18 cellular contexts compared by ENCODE assay signal in the genomic region with DNA sequence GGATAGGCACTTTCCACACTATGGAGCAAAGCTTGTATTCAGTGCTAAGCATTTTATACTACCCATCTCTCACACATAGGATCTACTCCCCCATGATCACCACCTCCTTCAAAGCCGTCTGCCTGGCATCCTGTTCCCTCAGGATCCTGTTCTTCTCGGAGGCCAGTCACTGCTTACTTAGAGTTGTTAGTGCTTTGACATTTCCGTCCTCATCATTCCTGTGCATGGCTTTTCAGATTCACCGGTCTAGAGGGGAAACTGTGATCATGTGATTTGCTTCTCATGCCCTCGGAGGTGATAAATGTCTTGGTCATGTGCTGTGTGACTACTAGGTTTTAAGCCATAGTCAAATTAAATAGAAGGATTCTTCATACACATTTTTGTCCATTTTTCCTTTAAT. TPM values are rescaled to one million over a fixed set of nuclear protein-coding genes. Genes with fewer than 3 reads are reported as not detected.
A peak's percentile ranks its signal among the peaks of the same experiment; 100 is the strongest.
DNase-seq lines count a peak whose midpoint lies in the region; ATAC-seq, FAIRE-seq and TF ChIP-seq lines count a peak whose summit lies in the region.
"Had no signal": no experiment of that assay in that cellular context is flagged by ENCODE, and none has a peak within 500 bp of the region (broad histone marks: within the 10 kb centered on the region; RNA-seq: fewer than 3 reads in every experiment).

No MANE protein-coding gene starts in this region.

- no peaks in the 10 kb centered on the region for H4K20me1 ChIP-seq in HepG2 (ENCODE audit: insufficient read depth, low read length)

- no peak for FAIRE-seq in HepG2 (lab: Jason Lieb, UNC)
- FAIRE-seq: D721Med, H54 had no signal

- no peak overlapping the region for H3K4me3 Mint-ChIP-seq in T-cell
- H3K4me3 Mint-ChIP-seq: B cell; CD4-positive, CD25-positive, alpha-beta regulatory T cell; CD8-positive, alpha-beta memory T cell; GM23338 had no signal

- no peak overlapping the region for H3K4me3 ChIP-seq in right lobe of liver
- H3K4me3 ChIP-seq in HepG2 (replicated peaks in 1 of 3; ENCODE audit: insufficient read depth in 1 of 3, low read depth in 2 of 3, low read length in 3 of 3): no peak overlapping the region
- H3K4me3 ChIP-seq: GM23338 had no signal

- BruUV-seq in HepG2 (replicated peaks; lab: Mats Ljungman, UMichigan): no TSS peak

- H3K79me2 ChIP-seq in HepG2 (ENCODE audit: insufficient read depth, low read length): no peaks in the 10 kb centered on the region

- no peaks in the 10 kb centered on the region for H3K4me1 ChIP-seq in right lobe of liver
- no peaks in the 10 kb centered on the region for H3K4me1 ChIP-seq in HepG2 (ENCODE audit: insufficient read depth, low read length)

- H3K27ac ChIP-seq in right lobe of liver (no peak overlapping the region), HepG2 (ENCODE audit: extremely low read length, insufficient read depth, low read length) (no peak overlapping the region)

- H3K4me1 Mint-ChIP-seq in T-cell: no peaks in the 10 kb centered on the region
- H3K4me1 Mint-ChIP-seq: B cell; CD4-positive, CD25-positive, alpha-beta regulatory T cell; CD8-positive, alpha-beta memory T cell; GM23338 had no signal

- TF ChIP-seq RAD21 in HepG2 (CRISPR knock-in tag; IDR thresholded peaks at IDR 0.05): no peak

- no peak for TF ChIP-seq CTCF in right lobe of liver (IDR thresholded peaks at IDR 0.05)
- TF ChIP-seq CTCF in HepG2 (CRISPR knock-in tag; IDR thresholded peaks at IDR 0.05): no peak

- H3K27me3 Mint-ChIP-seq in T-cell: no peaks in the 10 kb centered on the region
- H3K27me3 Mint-ChIP-seq: B cell had no signal

- POLR2A ChIA-PET in HepG2 (lab: Yijun Ruan, JAX) (no interaction called here), T-cell (lab: Charles Lee) (no interaction called here)

- no peak overlapping the region for H2AFZ ChIP-seq in HepG2 (ENCODE audit: low read length)
- H2AFZ ChIP-seq: GM23338 had no signal

- H3K27me3 ChIP-seq in right lobe of liver: no peaks in the 10 kb centered on the region
- no peaks in the 10 kb centered on the region for H3K27me3 ChIP-seq in HepG2 (ENCODE audit: control insufficient read depth in 1 of 2, insufficient read depth in 2 of 2, low read length in 2 of 2)

- 63% methylated on average over 5 of the region's 5 CpGs for WGBS in right lobe of liver (ENCODE audit: insufficient coverage, low coverage, low lambda C conversion rate, missing lambda C conversion rate)
- WGBS in HepG2 (ENCODE audit: low lambda C conversion rate): 95% methylated on average over 5 of the region's 5 CpGs

- no peak overlapping the region for H3K4me2 ChIP-seq in HepG2 (ENCODE audit: low read depth, low read length)
- H3K4me2 ChIP-seq: GM23338 had no signal

- no peaks in the 10 kb centered on the region for H3K9me3 ChIP-seq in right lobe of liver
- no peaks in the 10 kb centered on the region for H3K9me3 ChIP-seq in HepG2 (ENCODE audit: low read length)
- H3K9me3 ChIP-seq: Caco-2 had no signal

- H3K9ac ChIP-seq in HepG2 (ENCODE audit: insufficient read depth, low read depth, low read length): no peak overlapping the region

- no peaks in the 10 kb centered on the region for H3K36me3 ChIP-seq in right lobe of liver
- H3K36me3 ChIP-seq in HepG2 (replicated peaks in 1 of 2; ENCODE audit: control insufficient read depth in 1 of 2, insufficient read depth in 2 of 2, low read length in 2 of 2): peaks cover 0 to 10% of the 10 kb centered on the region in 2 experiments; a peak in 2 of 5 replicates

- H3K27ac Mint-ChIP-seq in T-cell: no peak overlapping the region
- H3K27ac Mint-ChIP-seq: B cell; CD4-positive, CD25-positive, alpha-beta regulatory T cell; CD8-positive, alpha-beta memory T cell; GM23338 had no signal

- no peak for TF ChIP-seq EP300 in HepG2 (IDR thresholded peaks at IDR 0.05; ENCODE audit: low read depth in 2 of 2, low read length in 2 of 2)
- TF ChIP-seq EP300 in HepG2 (CRISPR knock-in tag; IDR thresholded peaks at IDR 0.05; ENCODE audit: borderline replicate concordance): no peak

- in situ Hi-C loops in HepG2 (cut with HindIII; ENCODE audit: extremely low pct_ligation_motif_present, low pct_unique_long_range_greater_than_20kb): no loop called here

- TF ChIP-seq POLR2A in right lobe of liver (IDR thresholded peaks at IDR 0.05) (no peak), HepG2 (IDR thresholded peaks at IDR 0.05; ENCODE audit: insufficient read depth in 1 of 2, low read depth in 2 of 2, low read length in 2 of 2) (no peak)

- no peaks in the 10 kb centered on the region for H3K9me3 Mint-ChIP-seq in T-cell
- H3K9me3 Mint-ChIP-seq: CD4-positive, CD25-positive, alpha-beta regulatory T cell; CD8-positive, alpha-beta memory T cell; GM23338 had no signal

- DNase-seq in right lobe of liver (no peak), HepG2 (ENCODE audit: low spot score) (no peak), dermis blood vessel endothelial cell (peak; percentile 27), kidney tubule cell (ENCODE audit: low spot score) (peak; percentile 30), NCI-H510A treated with DMSO at 0.1 percent for 48 hours (lab: John Stamatoyannopoulos, UW) (no peak), T-cell (no peak), T-helper 1 cell (no peak)
- DNase-seq: C1 segment of cervical spinal cord; Caco-2; CD4-positive, CD25-positive, alpha-beta regulatory T cell; CD8-positive, alpha-beta memory T cell; DMS79 treated with DMSO at 0.1 percent for 48 hours; GF-D8; HCEC 1CT had no signal

- intact Hi-C loops in right lobe of liver (cut with DNase I) (no loop called here), HepG2 (cut with micrococcal nuclease; ENCODE audit: unreplicated experiment) (no loop called here)

- CTCF ChIA-PET in HepG2 (lab: Yijun Ruan, JAX; ENCODE audit: low intra/inter-chr PET ratio, low total read pairs): interaction anchor here (1.5 kb wide), 1 partner anchor 346 kb away, joined by 3 read pairs; no protein-coding TSS in a partner anchor
- CTCF ChIA-PET in T-cell (lab: Charles Lee): interaction anchor here in 1 of 2 donors (0.6 kb wide), 1 partner anchor 1293 kb away, joined by 3 read pairs; no protein-coding TSS in a partner anchor

- H3K36me3 Mint-ChIP-seq in T-cell: no peaks in the 10 kb centered on the region
- H3K36me3 Mint-ChIP-seq: CD4-positive, CD25-positive, alpha-beta regulatory T cell; CD8-positive, alpha-beta memory T cell had no signal

- ATAC-seq in right lobe of liver (peak; percentile 15 to 37 (median 24)), HepG2 (no peak), T-cell (replicated peaks in 1 of 4) (no peak)
- ATAC-seq: GM23338 had no signal

TF ChIP-seq in HepG2, 621 proteins besides CTCF, POLR2A, EP300 and RAD21 (continues in another document):
- no peak for TF ChIP-seq POLR2AphosphoS5 (IDR thresholded peaks at IDR 0.05; ENCODE audit: low read depth, low read length)
- no peak for TF ChIP-seq ZNF337 (CRISPR knock-in tag; IDR thresholded peaks at IDR 0.05; ENCODE audit: borderline replicate concordance, low read depth)
- no peak for TF ChIP-seq EEA1 (CRISPR knock-in tag; IDR thresholded peaks at IDR 0.05; ENCODE audit: borderline replicate concordance)
- TF ChIP-seq ZMYM2 (CRISPR knock-in tag; IDR thresholded peaks at IDR 0.05): no peak
- no peak for TF ChIP-seq ZNF570 (CRISPR knock-in tag; IDR thresholded peaks at IDR 0.05; ENCODE audit: borderline replicate concordance)

RNA-seq across cellular contexts. Expression of a gene that starts 53.1 kb away (rescaled TPM):
- total RNA-seq in right lobe of liver (10 to 100 TPM in 1 of 6 experiments, 1 to 10 TPM in 5; 2.6 to 22.5 (median 4.3) TPM), HepG2 (2016; rRNA removed; fragmentation: Illumina TruSeq; extraction: Trizol) (27.4 and 37.1 TPM in 2 replicates), dermis blood vessel endothelial cell (43.6 and 55.0 TPM in 2 replicates), T-cell (1 to 10 TPM in 1 of 5 donors, under 1 TPM in 4; 0.28 to 1.2 (median 0.70) TPM)
- total RNA-seq in HepG2 (2016; cell fraction: cytosol; rRNA removed; fragmentation: Illumina TruSeq; extraction: Trizol; ENCODE audit: low read depth): 37.5 and 44.9 TPM in 2 replicates
- 26.8 and 36.0 TPM in 2 replicates for total RNA-seq in HepG2 (2016; cell fraction: insoluble cytoplasmic fraction; rRNA removed; fragmentation: Illumina TruSeq; extraction: Trizol)
- 68.9 and 79.0 TPM in 2 replicates for total RNA-seq in HepG2 (2016; cell fraction: membrane; rRNA removed; fragmentation: Illumina TruSeq; extraction: Trizol)
- 12.4 and 15.0 TPM in 2 replicates for total RNA-seq in HepG2 (2016; cell fraction: nucleus; rRNA removed; fragmentation: Illumina TruSeq; extraction: Trizol)
- 3.7 and 4.8 TPM in 2 replicates for polyA plus RNA-seq in HepG2 (2011; rRNA removed)
- polyA plus RNA-seq in HepG2 (2011; cell fraction: cytosol; rRNA removed): 1.7 and 2.6 TPM in 2 replicates
- polyA plus RNA-seq in HepG2 (2011; cell fraction: nucleus; rRNA removed): 1.1 and 1.2 TPM in 2 replicates
- polyA plus RNA-seq in HepG2 (2012): 4.4 and 5.5 TPM in 2 replicates
- 38.8 and 41.5 TPM in 2 replicates for polyA plus RNA-seq in HepG2 (2016; cell fraction: cytosol; fragmentation: Illumina TruSeq; extraction: Trizol; ENCODE audit: low read depth)
- polyA plus RNA-seq in HepG2 (2016; cell fraction: insoluble cytoplasmic fraction; fragmentation: Illumina TruSeq; extraction: Trizol; ENCODE audit: low read depth): 22.0 and 22.8 TPM in 2 replicates
- polyA plus RNA-seq in HepG2 (2016; cell fraction: membrane; fragmentation: Illumina TruSeq; extraction: Trizol; ENCODE audit: low read depth): 46.5 and 53.9 TPM in 2 replicates
- 12.6 TPM in 2 replicates for polyA plus RNA-seq in HepG2 (2016; cell fraction: nucleus; fragmentation: Illumina TruSeq; extraction: Trizol; ENCODE audit: insufficient read depth, low read depth)
- polyA minus RNA-seq in HepG2 (2011; rRNA and poly(A)+ RNA removed; ENCODE audit: low replicate concordance): 2.2 and 7.6 TPM in 2 replicates
- polyA minus RNA-seq in HepG2 (2011; cell fraction: cytosol; rRNA and poly(A)+ RNA removed): 6.4 and 9.6 TPM in 2 replicates
- polyA minus RNA-seq in HepG2 (2011; cell fraction: nucleus; rRNA and poly(A)+ RNA removed): 4.9 and 9.3 TPM in 2 replicates

Comparison
In these comparisons a context has a peak if more than half of its experiments do, and no peak if none do; other contexts are left out.
1. ATAC-seq: peak in right lobe of liver (4 of 4); none in HepG2 (single experiment) and T-cell (0 of 4).
2. DNase-seq: peak in dermis blood vessel endothelial cell (single experiment) and kidney tubule cell (single experiment); none in right lobe of liver (0 of 3), HepG2 (single experiment), NCI-H510A treated with DMSO at 0.1 percent for 48 hours (single experiment), T-cell (0 of 34) and T-helper 1 cell (0 of 5).